23 cellular contexts compared by ENCODE assay signal in the genomic region with DNA sequence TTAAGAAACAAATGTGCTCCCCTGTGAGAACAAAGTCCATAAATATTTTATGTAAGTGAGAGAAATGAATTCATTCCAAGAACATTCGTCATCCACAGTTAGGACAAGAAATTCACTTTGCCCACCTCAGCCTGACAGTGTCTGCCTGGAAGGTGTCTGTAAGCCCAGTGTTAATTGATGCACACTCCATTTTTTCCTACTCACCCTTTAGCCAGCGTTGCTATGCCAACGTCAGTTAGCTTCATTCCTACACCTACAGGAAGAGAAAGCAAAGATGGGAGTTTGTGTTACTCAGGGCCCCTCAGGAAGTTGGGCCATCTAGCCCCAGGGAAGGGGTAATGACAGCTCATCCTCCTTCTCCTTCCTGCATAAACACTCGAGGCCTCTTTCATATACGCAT.
DNase-seq lines count a peak whose midpoint lies in the region; FAIRE-seq lines count a peak whose summit lies in the region.
"Had no signal": no experiment of that assay in that cellular context is flagged by ENCODE, and none has a peak within 500 bp of the region (broad histone marks: within the 10 kb centered on the region; RNA-seq: fewer than 3 reads in every experiment).

No MANE protein-coding gene starts in this region.

- no peak overlapping the region for H3K23ac ChIP-seq in mesenchymal stem cell (ENCODE audit: low read length in 2 of 2)

- H3K27ac ChIP-seq in mesenchymal stem cell (ENCODE audit: low read length, poor library complexity, severe bottlenecking) = no peak overlapping the region
- H3K27ac ChIP-seq: C4-2B, psoas muscle, skin epidermis had no signal

- H2AK5ac ChIP-seq in mesenchymal stem cell (ENCODE audit: low read length, severe bottlenecking) = no peak overlapping the region

- no peak overlapping the region for H3K14ac ChIP-seq in mesenchymal stem cell (ENCODE audit: low read length in 2 of 2)

- no peak overlapping the region for H2BK120ac ChIP-seq in mesenchymal stem cell (ENCODE audit: low read depth, low read length)

- POLR2A ChIA-PET in activated CD4-positive, alpha-beta memory T cell treated with anti-CD3 and anti-CD28 coated beads, Interleukin-2, amount 10 ng/mL, durations not matched to agents 7 days and 5 days (lab: Charles Lee) = no interaction called here

- peaks cover 10% of the 10 kb centered on the region for H3K79me1 ChIP-seq in mesenchymal stem cell (replicated peaks; ENCODE audit: low read length, poor library complexity, severe bottlenecking)

- no peaks in the 10 kb centered on the region for H3K27me3 ChIP-seq in mesenchymal stem cell (ENCODE audit: control insufficient read depth in 1 of 2, insufficient read depth in 1 of 2, low read length in 2 of 2)

- peaks cover 0 to 67% of the 10 kb centered on the region in 2 experiments for H3K36me3 ChIP-seq in mesenchymal stem cell (ENCODE audit: control insufficient read depth in 1 of 2, insufficient read depth in 2 of 2, low read depth in 1 of 2, low read length in 2 of 2)

- no peak overlapping the region for H3K4me2 ChIP-seq in mesenchymal stem cell (ENCODE audit: low read length, poor library complexity, severe bottlenecking)

- no peak overlapping the region for H4K8ac ChIP-seq in mesenchymal stem cell (ENCODE audit: low read length)

- H2AFZ ChIP-seq in mesenchymal stem cell (ENCODE audit: low read depth, low read length) = no peak overlapping the region

- DNase-seq in EL (peak; percentile 85), HTR-8/SVneo (ENCODE audit: insufficient read length, low spot score) (peak; percentile 35), astrocyte of the hippocampus (ENCODE audit: low read depth, low spot score) (peak; percentile 47), glomerular visceral epithelial cell (ENCODE audit: extremely low spot score) (peak; percentile 32), mesenchymal stem cell (no peak), NCI-H2029 (lab: John Stamatoyannopoulos, UW) (no peak), putamen (ENCODE audit: low spot score) (no peak)
- DNase-seq in activated CD4-positive, alpha-beta memory T cell treated with anti-CD3 and anti-CD28 coated beads, Interleukin-2, amount 10 ng/mL, durations not matched to agents 7 days and 5 days = no peak
- DNase-seq: activated CD4-positive, alpha-beta memory T cell treated with anti-CD3 and anti-CD28 coated beads for 36 hours; activated CD4-positive, CD25-positive, alpha-beta regulatory T cell; activated gamma-delta T cell; activated naive CD8-positive, alpha-beta T cell treated with anti-CD3 and anti-CD28 coated beads, Interleukin-2, amount 50 U/mL, for 24 hours; endodermal cell; glutamatergic neuron; KBM-7; NCI-H187; NCI-H2227 treated with DMSO at 0.1 percent for 48 hours; psoas muscle; Right ventricle myocardium superior; stimulated activated CD4-positive, alpha-beta T cell treated with anti-CD3 and anti-CD28 coated beads, Interleukin-1b, Interleukin-23, amount 100 ng/mL, for 48 hours had no signal

- H3K4me3 Mint-ChIP-seq in activated CD4-positive, alpha-beta memory T cell treated with anti-CD3 and anti-CD28 coated beads, Interleukin-2, amount 10 ng/mL, durations not matched to agents 7 days and 5 days = no peak overlapping the region
- H3K4me3 Mint-ChIP-seq: activated CD4-positive, alpha-beta memory T cell treated with anti-CD3 and anti-CD28 coated beads for 36 hours; activated naive CD8-positive, alpha-beta T cell treated with anti-CD3 and anti-CD28 coated beads, Interleukin-2, amount 50 U/mL, for 24 hours; brain; endodermal cell had no signal

- no peaks in the 10 kb centered on the region for H3K9me3 ChIP-seq in mesenchymal stem cell (ENCODE audit: control insufficient read depth, low read length)
- H3K9me3 ChIP-seq: psoas muscle had no signal

- FAIRE-seq in HTR-8/SVneo (lab: Jason Lieb, UNC) = peak; percentile 76

- H3K9me3 Mint-ChIP-seq in activated CD4-positive, alpha-beta memory T cell treated with anti-CD3 and anti-CD28 coated beads, Interleukin-2, amount 10 ng/mL, durations not matched to agents 7 days and 5 days = no peaks in the 10 kb centered on the region
- H3K9me3 Mint-ChIP-seq: activated CD4-positive, alpha-beta memory T cell treated with anti-CD3 and anti-CD28 coated beads for 36 hours; activated naive CD8-positive, alpha-beta T cell treated with anti-CD3 and anti-CD28 coated beads, Interleukin-2, amount 50 U/mL, for 24 hours; endodermal cell had no signal

- no peaks in the 10 kb centered on the region for H3K36me3 Mint-ChIP-seq in activated CD4-positive, alpha-beta memory T cell treated with anti-CD3 and anti-CD28 coated beads, Interleukin-2, amount 10 ng/mL, durations not matched to agents 7 days and 5 days (ENCODE audit: low read depth)
- H3K36me3 Mint-ChIP-seq: activated CD4-positive, alpha-beta memory T cell treated with anti-CD3 and anti-CD28 coated beads for 36 hours; brain had no signal

- H3K4ac ChIP-seq in mesenchymal stem cell (ENCODE audit: low read depth in 1 of 2, low read length in 2 of 2) = no peak overlapping the region

- CTCF ChIA-PET in activated CD4-positive, alpha-beta memory T cell treated with anti-CD3 and anti-CD28 coated beads, Interleukin-2, amount 10 ng/mL, durations not matched to agents 7 days and 5 days (lab: Charles Lee) = interaction anchor here (1.0 to 2.2 kb wide), 4 partner anchors 9 to 270 kb away, joined by 3 to 16 read pairs (median 4); no protein-coding TSS in a partner anchor

- peaks cover 16% of the 10 kb centered on the region for H3K4me1 ChIP-seq in mesenchymal stem cell (ENCODE audit: control insufficient read depth, insufficient read depth, low read depth, low read length)

- H3K4me3 ChIP-seq in mesenchymal stem cell (ENCODE audit: insufficient read depth in 1 of 2, low read depth in 1 of 2, low read length in 2 of 2) = no peak overlapping the region
- H3K4me3 ChIP-seq: psoas muscle, skin epidermis had no signal

- H3K18ac ChIP-seq in mesenchymal stem cell (ENCODE audit: low read depth in 1 of 2, low read length in 2 of 2) = no peak overlapping the region

- H4K91ac ChIP-seq in mesenchymal stem cell (ENCODE audit: low read length) = no peak overlapping the region

- H3K27ac Mint-ChIP-seq in activated CD4-positive, alpha-beta memory T cell treated with anti-CD3 and anti-CD28 coated beads, Interleukin-2, amount 10 ng/mL, durations not matched to agents 7 days and 5 days = no peak overlapping the region
- H3K27ac Mint-ChIP-seq: activated CD4-positive, alpha-beta memory T cell treated with anti-CD3 and anti-CD28 coated beads for 36 hours; activated naive CD8-positive, alpha-beta T cell treated with anti-CD3 and anti-CD28 coated beads, Interleukin-2, amount 50 U/mL, for 24 hours; endodermal cell had no signal

- no peak overlapping the region for H3K9ac ChIP-seq in mesenchymal stem cell (ENCODE audit: low read length)

- 83% methylated on average over 5 of the region's 5 CpGs for WGBS in mesenchymal stem cell

- H2BK12ac ChIP-seq in mesenchymal stem cell (ENCODE audit: low read length in 2 of 2) = no peak overlapping the region

- H3K27me3 Mint-ChIP-seq in activated CD4-positive, alpha-beta memory T cell treated with anti-CD3 and anti-CD28 coated beads, Interleukin-2, amount 10 ng/mL, durations not matched to agents 7 days and 5 days = peaks cover 31% of the 10 kb centered on the region

- no peak overlapping the region for H2BK15ac ChIP-seq in mesenchymal stem cell (ENCODE audit: low read depth, poor library complexity, severe bottlenecking)

- H3K4me1 Mint-ChIP-seq in activated CD4-positive, alpha-beta memory T cell treated with anti-CD3 and anti-CD28 coated beads, Interleukin-2, amount 10 ng/mL, durations not matched to agents 7 days and 5 days = peaks cover 12% of the 10 kb centered on the region

- no peak overlapping the region for H2BK5ac ChIP-seq in mesenchymal stem cell (ENCODE audit: low read depth, low read length, poor library complexity, severe bottlenecking)

Comparison
In these comparisons a context has a peak if more than half of its experiments do, and no peak if none do; other contexts are left out.
1. DNase-seq: peak in EL (single experiment), HTR-8/SVneo (single experiment), astrocyte of the hippocampus (single experiment) and glomerular visceral epithelial cell (single experiment); none in mesenchymal stem cell (single experiment), NCI-H2029 (single experiment), activated CD4-positive, alpha-beta memory T cell treated with anti-CD3 and anti-CD28 coated beads, Interleukin-2, amount 10 ng/mL, durations not matched to agents 7 days and 5 days (single experiment) and putamen (single experiment).